Comparison of ENCODE assay signal across 1 cellular context in genomic region chr14:61750708-61751474, GRCh38.
TF ChIP-seq lines count a peak whose summit lies in the region.

No MANE protein-coding gene starts in this region.

TF ChIP-seq in GM12878, 131 proteins besides CTCF, POLR2A, EP300 and RAD21 (continued from another document and continues in another):
- TF ChIP-seq MLLT1 (IDR thresholded peaks at IDR 0.05) (peak; percentile 89), GABPA (IDR thresholded peaks at IDR 0.05; ENCODE audit: low read depth) (no peak), PKNOX1 (IDR thresholded peaks at IDR 0.05) (no peak), NR2F1 (conservative IDR thresholded peaks at IDR 0.05) (peak; percentile 77), TBL1XR1 (IDR thresholded peaks at IDR 0.05; ENCODE audit: low read depth, low read length) (no peak; the same call in 1 of the 2 replicates), SUZ12 (IDR thresholded peaks at IDR 0.05; ENCODE audit: unreplicated experiment) (no peak), ZNF384 (IDR thresholded peaks at IDR 0.05; ENCODE audit: borderline replicate concordance, low read depth, low read length) (no peak), ZNF24 (IDR thresholded peaks at IDR 0.05) (no peak), ZNF217 (IDR thresholded peaks at IDR 0.05) (peak; percentile 81; the same call in 1 of the 2 replicates), CBFB (IDR thresholded peaks at IDR 0.05; ENCODE audit: low read depth) (no peak), NFYA (IDR thresholded peaks at IDR 0.05; ENCODE audit: borderline replicate concordance, low read depth, low read length) (no peak), SREBF1 (IDR thresholded peaks at IDR 0.05; ENCODE audit: low read length) (no peak), ASH2L (IDR thresholded peaks at IDR 0.05; ENCODE audit: borderline replicate concordance, low read depth) (no peak), RFX5 (IDR thresholded peaks at IDR 0.05; ENCODE audit: low read depth, low read length) (no peak), FOXM1 (IDR thresholded peaks at IDR 0.05; ENCODE audit: low read depth, low read length) (no peak), FOXK2 (IDR thresholded peaks at IDR 0.05) (no peak), STAT1 (conservative IDR thresholded peaks at IDR 0.05) (peak; percentile 82; the same call in 1 of the 2 replicates), CHD4 (IDR thresholded peaks at IDR 0.05) (no peak), CHD1 (IDR thresholded peaks at IDR 0.05; ENCODE audit: low read depth, low read length) (peak; percentile 33; the same call in 1 of the 2 replicates), MTA2 (IDR thresholded peaks at IDR 0.05; ENCODE audit: low read depth) (no peak), TAF1 (IDR thresholded peaks at IDR 0.05; ENCODE audit: borderline replicate concordance, low read depth, low read length) (peak; percentile 79), SRF (IDR thresholded peaks at IDR 0.05; ENCODE audit: low read depth in 2 of 2, low read length in 2 of 2) (no peak), KLF5 (IDR thresholded peaks at IDR 0.05; ENCODE audit: partially characterized antibody) (no peak), HDAC6 (IDR thresholded peaks at IDR 0.05; ENCODE audit: unreplicated experiment) (no peak), MEF2B (IDR thresholded peaks at IDR 0.05; ENCODE audit: partially characterized antibody, poor library complexity, severe bottlenecking) (peak; percentile 21), NBN (IDR thresholded peaks at IDR 0.05) (0 out of 2 replicates have a peak, but pooled peaks have one; percentile 29), YBX1 (IDR thresholded peaks at IDR 0.05) (no peak), MEF2A (IDR thresholded peaks at IDR 0.05; ENCODE audit: insufficient read depth, low read depth, low read length) (no peak), NR2C2 (IDR thresholded peaks at IDR 0.05; ENCODE audit: borderline replicate concordance, control insufficient read depth, insufficient read length, low read depth) (no peak), PML (IDR thresholded peaks at IDR 0.05; ENCODE audit: low read length) (peak; percentile 70), PRDM15 (CRISPR knock-in tag; IDR thresholded peaks at IDR 0.05) (no peak), SPI1 (IDR thresholded peaks at IDR 0.05; ENCODE audit: borderline replicate concordance, insufficient read depth, low read depth, low read length) (peak; percentile 36; the same call in 1 of the 2 replicates), MTA3 (IDR thresholded peaks at IDR 0.05; ENCODE audit: borderline replicate concordance, low read length) (no peak; the same call in 1 of the 2 replicates), SIN3A (IDR thresholded peaks at IDR 0.05; ENCODE audit: low read depth, low read length) (peak; percentile 82), TCF7 (IDR thresholded peaks at IDR 0.05; ENCODE audit: borderline replicate concordance) (no peak), IKZF1 (conservative IDR thresholded peaks at IDR 0.05) (peak; percentile 97), ZBED1 (IDR thresholded peaks at IDR 0.05; ENCODE audit: borderline replicate concordance) (no peak), IRF3 (IDR thresholded peaks at IDR 0.05) (0 out of 2 replicates have a peak, but pooled peaks have one; percentile 18), POU2F2 (IDR thresholded peaks at IDR 0.05; ENCODE audit: borderline replicate concordance, low read depth, low read length) (no peak; the same call in 2 of the 3 replicates), BCL11A (IDR thresholded peaks at IDR 0.05; ENCODE audit: low read depth, low read length) (no peak)
- TF ChIP-seq, protein P1, sequence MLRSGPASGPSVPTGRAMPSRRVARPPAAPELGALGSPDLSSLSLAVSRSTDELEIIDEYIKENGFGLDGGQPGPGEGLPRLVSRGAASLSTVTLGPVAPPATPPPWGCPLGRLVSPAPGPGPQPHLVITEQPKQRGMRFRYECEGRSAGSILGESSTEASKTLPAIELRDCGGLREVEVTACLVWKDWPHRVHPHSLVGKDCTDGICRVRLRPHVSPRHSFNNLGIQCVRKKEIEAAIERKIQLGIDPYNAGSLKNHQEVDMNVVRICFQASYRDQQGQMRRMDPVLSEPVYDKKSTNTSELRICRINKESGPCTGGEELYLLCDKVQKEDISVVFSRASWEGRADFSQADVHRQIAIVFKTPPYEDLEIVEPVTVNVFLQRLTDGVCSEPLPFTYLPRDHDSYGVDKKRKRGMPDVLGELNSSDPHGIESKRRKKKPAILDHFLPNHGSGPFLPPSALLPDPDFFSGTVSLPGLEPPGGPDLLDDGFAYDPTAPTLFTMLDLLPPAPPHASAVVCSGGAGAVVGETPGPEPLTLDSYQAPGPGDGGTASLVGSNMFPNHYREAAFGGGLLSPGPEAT (IDR thresholded peaks at IDR 0.05; ENCODE audit: low read depth), result peak; percentile 60; the same call in 1 of the 2 replicates
- TF ChIP-seq, protein P2, sequence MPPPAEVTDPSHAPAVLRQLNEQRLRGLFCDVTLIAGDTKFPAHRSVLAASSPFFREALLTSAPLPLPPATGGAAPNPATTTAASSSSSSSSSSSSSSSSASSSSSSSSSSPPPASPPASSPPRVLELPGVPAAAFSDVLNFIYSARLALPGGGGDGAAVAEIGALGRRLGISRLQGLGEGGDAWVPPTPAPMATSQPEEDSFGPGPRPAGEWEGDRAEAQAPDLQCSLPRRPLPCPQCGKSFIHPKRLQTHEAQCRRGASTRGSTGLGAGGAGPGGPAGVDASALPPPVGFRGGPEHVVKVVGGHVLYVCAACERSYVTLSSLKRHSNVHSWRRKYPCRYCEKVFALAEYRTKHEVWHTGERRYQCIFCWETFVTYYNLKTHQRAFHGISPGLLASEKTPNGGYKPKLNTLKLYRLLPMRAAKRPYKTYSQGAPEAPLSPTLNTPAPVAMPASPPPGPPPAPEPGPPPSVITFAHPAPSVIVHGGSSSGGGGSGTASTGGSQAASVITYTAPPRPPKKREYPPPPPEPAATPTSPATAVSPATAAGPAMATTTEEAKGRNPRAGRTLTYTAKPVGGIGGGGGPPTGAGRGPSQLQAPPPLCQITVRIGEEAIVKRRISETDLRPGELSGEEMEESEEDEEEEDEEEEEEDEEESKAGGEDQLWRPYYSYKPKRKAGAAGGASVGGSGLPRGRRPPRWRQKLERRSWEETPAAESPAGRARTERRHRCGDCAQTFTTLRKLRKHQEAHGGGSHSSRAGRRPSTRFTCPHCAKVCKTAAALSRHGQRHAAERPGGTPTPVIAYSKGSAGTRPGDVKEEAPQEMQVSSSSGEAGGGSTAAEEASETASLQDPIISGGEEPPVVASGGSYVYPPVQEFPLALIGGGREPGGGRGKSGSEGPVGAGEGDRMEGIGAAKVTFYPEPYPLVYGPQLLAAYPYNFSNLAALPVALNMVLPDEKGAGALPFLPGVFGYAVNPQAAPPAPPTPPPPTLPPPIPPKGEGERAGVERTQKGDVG (CRISPR knock-in tag; IDR thresholded peaks at IDR 0.05), result no peak
- TF ChIP-seq, protein P3, sequence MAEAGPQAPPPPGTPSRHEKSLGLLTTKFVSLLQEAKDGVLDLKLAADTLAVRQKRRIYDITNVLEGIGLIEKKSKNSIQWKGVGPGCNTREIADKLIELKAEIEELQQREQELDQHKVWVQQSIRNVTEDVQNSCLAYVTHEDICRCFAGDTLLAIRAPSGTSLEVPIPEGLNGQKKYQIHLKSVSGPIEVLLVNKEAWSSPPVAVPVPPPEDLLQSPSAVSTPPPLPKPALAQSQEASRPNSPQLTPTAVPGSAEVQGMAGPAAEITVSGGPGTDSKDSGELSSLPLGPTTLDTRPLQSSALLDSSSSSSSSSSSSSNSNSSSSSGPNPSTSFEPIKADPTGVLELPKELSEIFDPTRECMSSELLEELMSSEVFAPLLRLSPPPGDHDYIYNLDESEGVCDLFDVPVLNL (IDR thresholded peaks at IDR 0.05; ENCODE audit: low read depth, low read length), result no peak
- TF ChIP-seq, protein P4, sequence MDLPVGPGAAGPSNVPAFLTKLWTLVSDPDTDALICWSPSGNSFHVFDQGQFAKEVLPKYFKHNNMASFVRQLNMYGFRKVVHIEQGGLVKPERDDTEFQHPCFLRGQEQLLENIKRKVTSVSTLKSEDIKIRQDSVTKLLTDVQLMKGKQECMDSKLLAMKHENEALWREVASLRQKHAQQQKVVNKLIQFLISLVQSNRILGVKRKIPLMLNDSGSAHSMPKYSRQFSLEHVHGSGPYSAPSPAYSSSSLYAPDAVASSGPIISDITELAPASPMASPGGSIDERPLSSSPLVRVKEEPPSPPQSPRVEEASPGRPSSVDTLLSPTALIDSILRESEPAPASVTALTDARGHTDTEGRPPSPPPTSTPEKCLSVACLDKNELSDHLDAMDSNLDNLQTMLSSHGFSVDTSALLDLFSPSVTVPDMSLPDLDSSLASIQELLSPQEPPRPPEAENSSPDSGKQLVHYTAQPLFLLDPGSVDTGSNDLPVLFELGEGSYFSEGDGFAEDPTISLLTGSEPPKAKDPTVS (IDR thresholded peaks at IDR 0.05; ENCODE audit: low read depth, low read length), result no peak
- TF ChIP-seq, protein P5, sequence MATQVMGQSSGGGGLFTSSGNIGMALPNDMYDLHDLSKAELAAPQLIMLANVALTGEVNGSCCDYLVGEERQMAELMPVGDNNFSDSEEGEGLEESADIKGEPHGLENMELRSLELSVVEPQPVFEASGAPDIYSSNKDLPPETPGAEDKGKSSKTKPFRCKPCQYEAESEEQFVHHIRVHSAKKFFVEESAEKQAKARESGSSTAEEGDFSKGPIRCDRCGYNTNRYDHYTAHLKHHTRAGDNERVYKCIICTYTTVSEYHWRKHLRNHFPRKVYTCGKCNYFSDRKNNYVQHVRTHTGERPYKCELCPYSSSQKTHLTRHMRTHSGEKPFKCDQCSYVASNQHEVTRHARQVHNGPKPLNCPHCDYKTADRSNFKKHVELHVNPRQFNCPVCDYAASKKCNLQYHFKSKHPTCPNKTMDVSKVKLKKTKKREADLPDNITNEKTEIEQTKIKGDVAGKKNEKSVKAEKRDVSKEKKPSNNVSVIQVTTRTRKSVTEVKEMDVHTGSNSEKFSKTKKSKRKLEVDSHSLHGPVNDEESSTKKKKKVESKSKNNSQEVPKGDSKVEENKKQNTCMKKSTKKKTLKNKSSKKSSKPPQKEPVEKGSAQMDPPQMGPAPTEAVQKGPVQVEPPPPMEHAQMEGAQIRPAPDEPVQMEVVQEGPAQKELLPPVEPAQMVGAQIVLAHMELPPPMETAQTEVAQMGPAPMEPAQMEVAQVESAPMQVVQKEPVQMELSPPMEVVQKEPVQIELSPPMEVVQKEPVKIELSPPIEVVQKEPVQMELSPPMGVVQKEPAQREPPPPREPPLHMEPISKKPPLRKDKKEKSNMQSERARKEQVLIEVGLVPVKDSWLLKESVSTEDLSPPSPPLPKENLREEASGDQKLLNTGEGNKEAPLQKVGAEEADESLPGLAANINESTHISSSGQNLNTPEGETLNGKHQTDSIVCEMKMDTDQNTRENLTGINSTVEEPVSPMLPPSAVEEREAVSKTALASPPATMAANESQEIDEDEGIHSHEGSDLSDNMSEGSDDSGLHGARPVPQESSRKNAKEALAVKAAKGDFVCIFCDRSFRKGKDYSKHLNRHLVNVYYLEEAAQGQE (IDR thresholded peaks at IDR 0.05; ENCODE audit: low read depth, low read length), result no peak
- TF ChIP-seq, protein P6, sequence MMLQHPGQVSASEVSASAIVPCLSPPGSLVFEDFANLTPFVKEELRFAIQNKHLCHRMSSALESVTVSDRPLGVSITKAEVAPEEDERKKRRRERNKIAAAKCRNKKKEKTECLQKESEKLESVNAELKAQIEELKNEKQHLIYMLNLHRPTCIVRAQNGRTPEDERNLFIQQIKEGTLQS (IDR thresholded peaks at IDR 0.05; ENCODE audit: borderline replicate concordance, extremely low read depth, low read depth, low read length), result no peak
